ENCODE assay signal across 8 cellular contexts in genomic region chr10:52740913-52741675, GRCh38. TPM values are rescaled to one million over a fixed set of nuclear protein-coding genes. Genes with fewer than 3 reads are reported as not detected.
DNase-seq lines count a peak whose midpoint lies in the region; ATAC-seq and TF ChIP-seq lines count a peak whose summit lies in the region.
"Had no signal": no experiment of that assay in that cellular context is flagged by ENCODE, and none has a peak within 500 bp of the region (broad histone marks: within the 10 kb centered on the region; RNA-seq: fewer than 3 reads in every experiment).

No MANE protein-coding gene starts in this region.

- no peak overlapping the region for H2BK12ac ChIP-seq in trophoblast cell (ENCODE audit: low read length)

- no peak overlapping the region for H3K14ac ChIP-seq in IMR-90 (replicated peaks; ENCODE audit: low read depth, low read length)
- no peak overlapping the region for H3K14ac ChIP-seq in trophoblast cell (ENCODE audit: low read length)

- dilution Hi-C loops in IMR-90 (cut with HindIII; ENCODE audit: low sequenced_read_pairs, unreplicated experiment): no loop called here

- no peak overlapping the region for H2BK20ac ChIP-seq in IMR-90 (ENCODE audit: low read depth, low read length)

- H3K4me3 ChIP-seq in IMR-90 (ENCODE audit: insufficient read depth, low read depth, low read length) (no peak overlapping the region), trophoblast cell (ENCODE audit: low read depth, low read length) (no peak overlapping the region)

- no peak overlapping the region for H3K4me2 ChIP-seq in IMR-90 (ENCODE audit: low read depth, low read length)
- no peak overlapping the region for H3K4me2 ChIP-seq in trophoblast cell (ENCODE audit: low read length)

- peaks cover 9% of the 10 kb centered on the region for H3K9me3 Mint-ChIP-seq in WTC11

- H4K5ac ChIP-seq in IMR-90 (ENCODE audit: low read depth, low read length): no peak overlapping the region

- peak; percentile 52 for TF ChIP-seq RAD21 in IMR-90 (IDR thresholded peaks at IDR 0.05; ENCODE audit: low read length)

- H4K12ac ChIP-seq in trophoblast cell (ENCODE audit: low read depth, low read length): no peak overlapping the region

- no peaks in the 10 kb centered on the region for H4K20me1 ChIP-seq in IMR-90 (ENCODE audit: insufficient read depth, low read length)

- in situ Hi-C loops in IMR-90 (cut with MboI; ENCODE audit: low sequenced_read_pairs): loop anchor here (5.0 kb wide), 1 partner anchor 41 kb away; no protein-coding TSS in a partner anchor

- H3K9me1 ChIP-seq in IMR-90 (ENCODE audit: insufficient read depth, low read length): no peaks in the 10 kb centered on the region

- H3K18ac ChIP-seq in IMR-90 (ENCODE audit: low read depth, low read length) (no peak overlapping the region), trophoblast cell (ENCODE audit: low read length) (no peak overlapping the region)

- H3K36me3 Mint-ChIP-seq in WTC11: peaks cover 12% of the 10 kb centered on the region

- H3K9me3 ChIP-seq in IMR-90 (ENCODE audit: control insufficient read depth, insufficient read depth, low read length): no peaks in the 10 kb centered on the region
- no peaks in the 10 kb centered on the region for H3K9me3 ChIP-seq in trophoblast cell (ENCODE audit: insufficient read depth, low read depth, low read length)

- peak; percentile 62 for TF ChIP-seq CTCF in IMR-90 (conservative IDR thresholded peaks at IDR 0.05; ENCODE audit: low read depth, low read length)
- peak; percentile 97 for TF ChIP-seq CTCF in WTC11 (IDR thresholded peaks at IDR 0.05)
- peak; percentile 77 for TF ChIP-seq CTCF in foreskin keratinocyte (conservative IDR thresholded peaks at IDR 0.05)

- no peaks in the 10 kb centered on the region for H3K27me3 Mint-ChIP-seq in WTC11 (ENCODE audit: low read depth)

- intact Hi-C loops in IMR-90 (cut with micrococcal nuclease): loop anchor here (1.0 kb wide), 1 partner anchor 39 kb away; no protein-coding TSS in a partner anchor

- H3K9ac ChIP-seq in IMR-90 (ENCODE audit: low read depth, low read length) (no peak overlapping the region), trophoblast cell (ENCODE audit: low read length) (no peak overlapping the region)

- H4K91ac ChIP-seq in IMR-90 (ENCODE audit: insufficient read depth, low read depth, low read length) (no peak overlapping the region), trophoblast cell (ENCODE audit: low read depth, low read length) (no peak overlapping the region)

- no peak overlapping the region for H2BK15ac ChIP-seq in IMR-90 (ENCODE audit: low read depth, low read length)

- H2AK5ac ChIP-seq in IMR-90 (ENCODE audit: low read depth, low read length) (no peak overlapping the region), trophoblast cell (ENCODE audit: low read length) (no peak overlapping the region)

- DNase-seq in ELR (ENCODE audit: low read depth) (peak; percentile 46), IMR-90 (peak; percentile 17), WTC11 (ENCODE audit: low spot score) (peak; percentile 90), foreskin keratinocyte (peak in 1 of 2 donors; percentile 22), trophoblast cell (peak; percentile 53 to 74)

- POLR2A ChIA-PET in IMR-90 (lab: Charles Lee; ENCODE audit: unreplicated experiment): no interaction called here
- POLR2A ChIA-PET in WTC11 (lab: Charles Lee): no interaction called here

- H3K27me3 ChIP-seq in IMR-90 (ENCODE audit: control insufficient read depth, insufficient read depth, low read length) (no peaks in the 10 kb centered on the region; the same call in 1 of the 2 replicates), foreskin keratinocyte (no peaks in the 10 kb centered on the region), trophoblast cell (ENCODE audit: insufficient read depth, low read length) (no peaks in the 10 kb centered on the region)

- H3K79me1 ChIP-seq in IMR-90 (ENCODE audit: low read depth in 1 of 2, low read length in 2 of 2): no peaks in the 10 kb centered on the region
- H3K79me1 ChIP-seq in trophoblast cell (ENCODE audit: low read length): no peaks in the 10 kb centered on the region

- H2BK120ac ChIP-seq in IMR-90 (ENCODE audit: low read depth, low read length) (no peak overlapping the region), trophoblast cell (ENCODE audit: insufficient read depth, low read length, poor library complexity) (no peak overlapping the region)

- no peak overlapping the region for H3K4me3 Mint-ChIP-seq in WTC11

- no peaks in the 10 kb centered on the region for H3K4me1 Mint-ChIP-seq in WTC11

- no peak overlapping the region for H2AFZ ChIP-seq in IMR-90 (replicated peaks; ENCODE audit: low read length, poor library complexity)
- H2AFZ ChIP-seq in trophoblast cell (ENCODE audit: insufficient read depth, low read length, poor library complexity): no peak overlapping the region

- H2AK9ac ChIP-seq in IMR-90 (replicated peaks; ENCODE audit: low read depth, low read length, poor library complexity): no peak overlapping the region

- CTCF ChIA-PET in IMR-90 (lab: Yijun Ruan, JAX): interaction anchor here (1.1 to 1.8 kb wide), 2 partner anchors 39 to 98 kb away, joined by 3 to 10 read pairs; no protein-coding TSS in a partner anchor
- CTCF ChIA-PET in WTC11 (lab: Charles Lee): interaction anchor here (1.9 to 3.3 kb wide), 2 partner anchors 35 to 38 kb away, joined by 5 to 44 read pairs; no protein-coding TSS in a partner anchor

- no peaks in the 10 kb centered on the region for H3K79me2 ChIP-seq in trophoblast cell (ENCODE audit: control insufficient read depth, insufficient read depth, low read length, poor library complexity)

- no peak overlapping the region for H3K23ac ChIP-seq in IMR-90 (ENCODE audit: low read depth, low read length)
- no peak overlapping the region for H3K23ac ChIP-seq in trophoblast cell (ENCODE audit: low read length)

- H3K56ac ChIP-seq in IMR-90 (ENCODE audit: extremely low read depth, insufficient read depth, low read length): no peak overlapping the region

- WGBS in IMR-90 (ENCODE audit: extremely low coverage in 2 of 2, insufficient read length in 1 of 2), 2 experiments: 100% methylated on average over 1 of the region's 5 CpGs; no CpG with 5 or more reads in 1 of the 2 experiments
- no CpG with 5 or more reads among the region's 5 CpGs for WGBS in trophoblast cell (ENCODE audit: extremely low coverage, insufficient coverage, insufficient read length)

- no peaks in the 10 kb centered on the region for H3K4me1 ChIP-seq in IMR-90 (ENCODE audit: control insufficient read depth, insufficient read depth, low read length)
- H3K4me1 ChIP-seq in foreskin keratinocyte: no peaks in the 10 kb centered on the region
- H3K4me1 ChIP-seq in trophoblast cell (ENCODE audit: control insufficient read depth in 1 of 2, insufficient read depth in 2 of 2, low read length in 2 of 2): no peaks in the 10 kb centered on the region

- H4K8ac ChIP-seq in IMR-90 (ENCODE audit: low read depth in 2 of 2, low read length in 2 of 2) (no peak overlapping the region), trophoblast cell (ENCODE audit: low read depth, low read length) (no peak overlapping the region)

- H3K27ac ChIP-seq in IMR-90 (ENCODE audit: insufficient read depth, low read length): no peak overlapping the region
- no peak overlapping the region for H3K27ac ChIP-seq in foreskin keratinocyte
- no peak overlapping the region for H3K27ac ChIP-seq in trophoblast cell (ENCODE audit: low read depth, low read length)

- H3K36me3 ChIP-seq in IMR-90 (ENCODE audit: control insufficient read depth, insufficient read depth, low read length) (no peaks in the 10 kb centered on the region), trophoblast cell (ENCODE audit: control insufficient read depth in 1 of 2, insufficient read depth in 2 of 2, low read length in 2 of 2) (no peaks in the 10 kb centered on the region)

- no peak overlapping the region for H3K4ac ChIP-seq in IMR-90 (ENCODE audit: low read depth, low read length)
- H3K4ac ChIP-seq in trophoblast cell (ENCODE audit: low read depth, low read length): no peak overlapping the region

- BruUV-seq in IMR-90 (replicated peaks; lab: Mats Ljungman, UMichigan): no TSS peak

- ATAC-seq in GM21390 (IDR thresholded peaks at IDR 0.05; ENCODE audit: unreplicated experiment) (peak; percentile 70), IMR-90 (ENCODE audit: low read depth) (peak; percentile 81), WTC11 (peak; percentile 97), foreskin keratinocyte (peak; percentile 36), HG03108 (IDR thresholded peaks at IDR 0.05; ENCODE audit: unreplicated experiment) (no peak)

- TF ChIP-seq POLR2A in IMR-90 (IDR thresholded peaks at IDR 0.05; ENCODE audit: low read depth, low read length): no peak

- no peak overlapping the region for H2BK5ac ChIP-seq in IMR-90 (ENCODE audit: low read depth, low read length, poor library complexity, severe bottlenecking)
- H2BK5ac ChIP-seq in trophoblast cell (ENCODE audit: low read depth, low read length, poor library complexity): no peak overlapping the region

- H3K27ac Mint-ChIP-seq in WTC11: no peak overlapping the region

TF ChIP-seq in IMR-90, 13 proteins besides CTCF, POLR2A, EP300 and RAD21:
- peak; percentile 47 for TF ChIP-seq SMC3 (IDR thresholded peaks at IDR 0.05; ENCODE audit: low read depth, low read length)
- TF ChIP-seq MAFK (IDR thresholded peaks at IDR 0.05; ENCODE audit: low read depth, low read length): no peak
TF ChIP-seq in IMR-90: peak in this region for 1.

TF ChIP-seq in WTC11, 78 proteins besides CTCF, POLR2A, EP300 and RAD21 (continues in another document):
- TF ChIP-seq SMAD3 (CRISPR knock-in tag; IDR thresholded peaks at IDR 0.05; ENCODE audit: borderline replicate concordance): no peak
- TF ChIP-seq, protein P1, sequence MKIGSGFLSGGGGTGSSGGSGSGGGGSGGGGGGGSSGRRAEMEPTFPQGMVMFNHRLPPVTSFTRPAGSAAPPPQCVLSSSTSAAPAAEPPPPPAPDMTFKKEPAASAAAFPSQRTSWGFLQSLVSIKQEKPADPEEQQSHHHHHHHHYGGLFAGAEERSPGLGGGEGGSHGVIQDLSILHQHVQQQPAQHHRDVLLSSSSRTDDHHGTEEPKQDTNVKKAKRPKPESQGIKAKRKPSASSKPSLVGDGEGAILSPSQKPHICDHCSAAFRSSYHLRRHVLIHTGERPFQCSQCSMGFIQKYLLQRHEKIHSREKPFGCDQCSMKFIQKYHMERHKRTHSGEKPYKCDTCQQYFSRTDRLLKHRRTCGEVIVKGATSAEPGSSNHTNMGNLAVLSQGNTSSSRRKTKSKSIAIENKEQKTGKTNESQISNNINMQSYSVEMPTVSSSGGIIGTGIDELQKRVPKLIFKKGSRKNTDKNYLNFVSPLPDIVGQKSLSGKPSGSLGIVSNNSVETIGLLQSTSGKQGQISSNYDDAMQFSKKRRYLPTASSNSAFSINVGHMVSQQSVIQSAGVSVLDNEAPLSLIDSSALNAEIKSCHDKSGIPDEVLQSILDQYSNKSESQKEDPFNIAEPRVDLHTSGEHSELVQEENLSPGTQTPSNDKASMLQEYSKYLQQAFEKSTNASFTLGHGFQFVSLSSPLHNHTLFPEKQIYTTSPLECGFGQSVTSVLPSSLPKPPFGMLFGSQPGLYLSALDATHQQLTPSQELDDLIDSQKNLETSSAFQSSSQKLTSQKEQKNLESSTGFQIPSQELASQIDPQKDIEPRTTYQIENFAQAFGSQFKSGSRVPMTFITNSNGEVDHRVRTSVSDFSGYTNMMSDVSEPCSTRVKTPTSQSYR (CRISPR knock-in tag; IDR thresholded peaks at IDR 0.05): no peak

RNA-seq across cellular contexts. Expression of gene MBL2, which starts 31.5 kb away (rescaled TPM):
- total RNA-seq in IMR-90 (2012; rRNA removed): not detected in 2 replicates
- polyA plus RNA-seq in IMR-90 (2012; rRNA removed): not detected in 2 replicates
- polyA plus RNA-seq in IMR-90 (2012; cell fraction: cytosol; rRNA removed): not detected in 2 replicates
- polyA plus RNA-seq in IMR-90 (2012; cell fraction: nucleus; rRNA removed; ENCODE audit: low replicate concordance): not detected in 2 replicates
- total RNA-seq in WTC11 (2021): not detected in 3 replicates
- total RNA-seq in foreskin keratinocyte: not detected in 2 replicates
- not detected in 2 replicates for polyA plus RNA-seq in foreskin keratinocyte
- 0.04 and 0.08 TPM in 2 replicates for polyA plus RNA-seq in trophoblast cell (2013)
- total RNA-seq: activated CD8-positive, alpha-beta memory T cell treated with anti-CD3 and anti-CD28 coated beads for 36 hours had no signal
